ENCODE assay signal across 22 cellular contexts in genomic region chr17:17745476-17746455, GRCh38.
DNase-seq lines count a peak whose midpoint lies in the region; TF ChIP-seq lines count a peak whose summit lies in the region.
"Had no signal": no experiment of that assay in that cellular context is flagged by ENCODE, and none has a peak within 500 bp of the region (broad histone marks: within the 10 kb centered on the region; RNA-seq: fewer than 3 reads in every experiment).

No MANE protein-coding gene starts in this region.

- TF ChIP-seq CTCF in mesothelial cell of epicardium (IDR thresholded peaks at IDR 0.05; ENCODE audit: unreplicated experiment) (no peak), transverse colon (IDR thresholded peaks at IDR 0.05) (no peak)

- TF ChIP-seq EP300 in transverse colon (IDR thresholded peaks at IDR 0.05; ENCODE audit: low read depth), result no peak

- peak overlapping the region; percentile 39 for H3K4me3 ChIP-seq in SJCRH30
- H3K4me3 ChIP-seq in transverse colon, result no peak overlapping the region
- H3K4me3 ChIP-seq: gastroesophageal sphincter, GM12878, mucosa of descending colon, pancreas, smooth muscle cell, suprapubic skin had no signal

- H3K36me3 Mint-ChIP-seq in mesothelial cell of epicardium, result no peaks in the 10 kb centered on the region
- H3K36me3 Mint-ChIP-seq: activated naive CD4-positive, alpha-beta T cell treated with anti-CD3 and anti-CD28 coated beads, Interleukin-2, amount 50 U/mL, for 24 hours had no signal

- H3K4me1 ChIP-seq in SJCRH30 (peaks cover 43% of the 10 kb centered on the region), transverse colon (peaks cover 0 to 38% (median 13%) of the 10 kb centered on the region in 4 donors)

- H3K36me3 ChIP-seq in SJCRH30 (no peaks in the 10 kb centered on the region), transverse colon (no peaks in the 10 kb centered on the region)
- H3K36me3 ChIP-seq: gastroesophageal sphincter, pancreas, suprapubic skin had no signal

- H3K9me3 ChIP-seq in SJCRH30 (replicated peaks) (no peaks in the 10 kb centered on the region), transverse colon (no peaks in the 10 kb centered on the region)
- H3K9me3 ChIP-seq: gastroesophageal sphincter, mucosa of descending colon, pancreas, suprapubic skin had no signal

- DNase-seq in NCI-H1092 treated with DMSO at 0.1 percent for 48 hours (lab: John Stamatoyannopoulos, UW) (peak; percentile 38), NCI-H1092 (lab: John Stamatoyannopoulos, UW) (no peak), SJCRH30 (peak; percentile 90 to 97), mesothelial cell of epicardium (ENCODE audit: low spot score in 2 of 2, unreplicated experiment in 2 of 2) (no peak), substantia nigra (lab: John Stamatoyannopoulos, UW) (peak in 20 of 49 donors; percentile 10 to 67 (median 40)), UCSD-AML1 (lab: John Stamatoyannopoulos, UW; ENCODE audit: unreplicated experiment) (no peak), transverse colon (no peak)
- no peak for DNase-seq in effector CD8-positive, alpha-beta T cell (lab: John Stamatoyannopoulos, UW)
- DNase-seq: 8988T; activated CD4-positive, alpha-beta memory T cell treated with anti-CD3 and anti-CD28 coated beads, Interleukin-2, amount 10 ng/mL, durations not matched to agents 7 days and 5 days; activated T-cell treated with anti-CD3 and anti-CD28 coated beads, Interleukin-2, amount 50 U/mL, for 4 hours; GF-D8; mucosa of descending colon; pancreas; SHP77; stimulated activated CD4-positive, alpha-beta T cell treated with anti-CD3 and anti-CD28 coated beads, Interleukin-4, amount 100 ng/mL, for 4 hours; WERI-Rb-1 had no signal

- no peak for TF ChIP-seq POLR2A in transverse colon (IDR thresholded peaks at IDR 0.05)

- peak overlapping the region; percentile 85 for H3K27ac ChIP-seq in SJCRH30
- H3K27ac ChIP-seq in substantia nigra (ENCODE audit: low read depth, low read length, poor library complexity, severe bottlenecking), result peak overlapping the region; percentile 94
- no peak overlapping the region for H3K27ac ChIP-seq in transverse colon
- H3K27ac ChIP-seq: pancreas, suprapubic skin, WERI-Rb-1 had no signal

- H3K27ac Mint-ChIP-seq in mesothelial cell of epicardium, result peak overlapping the region; percentile 39
- H3K27ac Mint-ChIP-seq: activated CD4-positive, alpha-beta memory T cell treated with anti-CD3 and anti-CD28 coated beads, Interleukin-2, amount 10 ng/mL, durations not matched to agents 7 days and 5 days; activated naive CD4-positive, alpha-beta T cell treated with anti-CD3 and anti-CD28 coated beads, Interleukin-2, amount 50 U/mL, for 24 hours had no signal

- H3K4me3 Mint-ChIP-seq in mesothelial cell of epicardium, result no peak overlapping the region
- H3K4me3 Mint-ChIP-seq: activated CD4-positive, alpha-beta memory T cell treated with anti-CD3 and anti-CD28 coated beads, Interleukin-2, amount 10 ng/mL, durations not matched to agents 7 days and 5 days; activated naive CD4-positive, alpha-beta T cell treated with anti-CD3 and anti-CD28 coated beads, Interleukin-2, amount 50 U/mL, for 24 hours; activated T-cell treated with anti-CD3 and anti-CD28 coated beads, Interleukin-2, amount 50 U/mL, for 4 hours had no signal

- WGBS in transverse colon (ENCODE audit: low coverage in 1 of 2), 2 donors, result 88% methylated on average over 33 of the region's 33 CpGs; no CpG with 5 or more reads in 1 of the 2 donors

- no peaks in the 10 kb centered on the region for H3K9me3 Mint-ChIP-seq in mesothelial cell of epicardium
- H3K9me3 Mint-ChIP-seq: activated CD4-positive, alpha-beta memory T cell treated with anti-CD3 and anti-CD28 coated beads, Interleukin-2, amount 10 ng/mL, durations not matched to agents 7 days and 5 days; activated naive CD4-positive, alpha-beta T cell treated with anti-CD3 and anti-CD28 coated beads, Interleukin-2, amount 50 U/mL, for 24 hours; activated T-cell treated with anti-CD3 and anti-CD28 coated beads, Interleukin-2, amount 50 U/mL, for 4 hours had no signal

- peaks cover 57% of the 10 kb centered on the region for H3K4me1 Mint-ChIP-seq in mesothelial cell of epicardium

- intact Hi-C loops in transverse colon (cut with DNase I; ENCODE audit: low total_unique reads), result no loop called here

- no peaks in the 10 kb centered on the region for H3K27me3 Mint-ChIP-seq in mesothelial cell of epicardium (ENCODE audit: low read depth)
- H3K27me3 Mint-ChIP-seq: activated naive CD4-positive, alpha-beta T cell treated with anti-CD3 and anti-CD28 coated beads, Interleukin-2, amount 50 U/mL, for 24 hours had no signal

- in situ Hi-C loops in transverse colon (cut with MboI; ENCODE audit: low pct_ligation_motif_present in 1 of 4, low pct_unique_long_range_greater_than_20kb in 1 of 4, low sequenced_read_pairs in 3 of 4), result no loop called here

- no peaks in the 10 kb centered on the region for H3K27me3 ChIP-seq in SJCRH30
- H3K27me3 ChIP-seq in transverse colon, result no peaks in the 10 kb centered on the region
- H3K27me3 ChIP-seq: gastroesophageal sphincter, pancreas, suprapubic skin had no signal

Comparison
In these comparisons a context has a peak if more than half of its experiments do, and no peak if none do; other contexts are left out.
1. DNase-seq: peak in NCI-H1092 treated with DMSO at 0.1 percent for 48 hours (single experiment) and SJCRH30 (2 of 2); none in NCI-H1092 (single experiment), mesothelial cell of epicardium (0 of 2), effector CD8-positive, alpha-beta T cell (single experiment), UCSD-AML1 (single experiment) and transverse colon (single experiment).
2. H3K27ac ChIP-seq: peak in SJCRH30 (single experiment) and substantia nigra (single experiment); none in transverse colon (0 of 4).